ENCODE assay signal across 2 cellular contexts in the genomic region with DNA sequence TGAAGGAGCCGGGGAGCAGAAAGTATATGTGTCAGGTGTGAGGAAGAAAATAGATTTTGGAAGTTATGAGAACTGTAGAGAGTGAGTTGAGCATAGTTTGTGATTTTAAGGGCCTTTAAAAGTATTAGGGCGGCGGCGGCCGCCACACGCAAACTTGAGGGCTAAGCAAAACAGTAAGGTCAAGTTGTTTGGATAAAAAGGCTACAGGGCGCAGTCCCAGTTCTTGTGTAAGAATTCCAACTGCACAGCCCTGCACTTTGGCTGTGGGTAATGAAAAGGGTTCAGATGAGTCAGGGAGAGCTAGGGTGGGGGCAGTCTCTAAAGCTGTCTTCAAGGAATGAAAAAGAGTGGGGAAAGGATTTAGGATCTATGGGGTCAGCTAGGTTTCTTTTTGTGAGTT. TPM values are rescaled to one million over a fixed set of nuclear protein-coding genes. Genes with fewer than 3 reads are reported as not detected.
"Had no signal": no experiment of that assay in that cellular context is flagged by ENCODE, and none has a peak within 500 bp of the region (broad histone marks: within the 10 kb centered on the region; RNA-seq: fewer than 3 reads in every experiment).

No MANE protein-coding gene starts in this region.

RNA-seq across cellular contexts. Expression of a gene that starts 16.4 kb away (rescaled TPM):
- total RNA-seq: natural killer cell had no signal
- polyA plus RNA-seq: naive thymus-derived CD4-positive, alpha-beta T cell had no signal
